Comparison of ENCODE assay signal across 8 cellular contexts in the genomic region with DNA sequence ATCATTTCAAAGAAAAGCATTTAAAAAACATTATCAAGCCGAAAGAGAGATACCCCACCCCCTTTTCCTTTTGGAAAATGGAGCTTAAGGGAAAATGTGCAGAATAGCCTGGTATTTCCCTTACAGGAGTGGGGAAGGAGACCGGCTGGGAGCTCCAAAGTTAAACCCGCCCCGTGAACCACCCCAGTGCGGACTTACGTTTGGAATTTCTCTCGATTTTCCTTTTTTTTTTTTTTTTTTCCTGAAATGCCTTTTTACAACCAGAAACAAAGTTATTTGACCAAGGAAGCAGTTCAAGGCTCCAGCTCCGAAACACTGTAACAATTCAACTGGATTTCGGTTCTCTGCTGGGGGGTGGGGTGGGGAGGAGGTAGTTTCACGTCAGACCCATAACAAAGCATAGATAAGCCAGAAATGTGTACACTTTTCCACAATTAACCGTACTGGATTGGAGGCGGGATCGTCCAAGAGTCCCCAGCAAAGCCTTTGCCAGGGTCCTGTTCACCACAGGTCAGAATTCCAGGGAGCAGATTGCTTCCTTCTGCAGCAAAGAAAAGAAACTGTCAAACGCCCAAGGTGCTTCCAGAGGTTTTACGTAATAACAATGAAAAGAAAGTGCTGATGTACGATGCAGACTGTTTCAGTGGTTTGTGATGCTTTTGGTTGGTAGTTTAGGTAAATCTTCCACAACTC. TPM values are rescaled to one million over a fixed set of nuclear protein-coding genes. Genes with fewer than 3 reads are reported as not detected.
A peak's percentile ranks its signal among the peaks of the same experiment; 100 is the strongest.
DNase-seq lines count a peak whose midpoint lies in the region; ATAC-seq and TF ChIP-seq lines count a peak whose summit lies in the region.

No MANE protein-coding gene starts in this region.

- H3K9ac ChIP-seq in KMS-11, result no peak overlapping the region

- ATAC-seq in CD4-positive, CD25-positive, alpha-beta regulatory T cell (ENCODE audit: low read depth in 2 of 2), result no peak
- no peak for ATAC-seq in memory B cell (ENCODE audit: low read depth)
- ATAC-seq in HG03139 (IDR thresholded peaks at IDR 0.05; ENCODE audit: unreplicated experiment), result no peak
- ATAC-seq in HG02798 (IDR thresholded peaks at IDR 0.05; ENCODE audit: poor library complexity, unreplicated experiment), result no peak
- ATAC-seq in HG03045 (IDR thresholded peaks at IDR 0.05; ENCODE audit: unreplicated experiment), result no peak

- no peak overlapping the region for H3K27ac ChIP-seq in CD4-positive, CD25-positive, alpha-beta regulatory T cell (ENCODE audit: insufficient read depth, low read length, poor library complexity, severe bottlenecking)
- H3K27ac ChIP-seq in KMS-11, result no peak overlapping the region

- peaks cover 61% of the 10 kb centered on the region for H3K27me3 ChIP-seq in CD4-positive, CD25-positive, alpha-beta regulatory T cell (ENCODE audit: control insufficient read depth, insufficient read depth, low read length)
- peaks cover 50% of the 10 kb centered on the region for H3K27me3 ChIP-seq in KMS-11 (ENCODE audit: insufficient read depth, low read depth)

- peaks cover 39% of the 10 kb centered on the region for H3K4me1 ChIP-seq in CD4-positive, CD25-positive, alpha-beta regulatory T cell (ENCODE audit: control insufficient read depth, insufficient read depth, low read length, poor library complexity, severe bottlenecking)
- H3K4me1 ChIP-seq in KMS-11 (ENCODE audit: low read depth, poor library complexity, severe bottlenecking), result peaks cover 44% of the 10 kb centered on the region

- no peak for DNase-seq in CD4-positive, CD25-positive, alpha-beta regulatory T cell
- peak in 1 of 2 donors; percentile 77 for DNase-seq in cardiac fibroblast (ENCODE audit: low read depth in 2 of 2)
- no peak for DNase-seq in memory B cell (ENCODE audit: low spot score in 2 of 2)
- no peak for DNase-seq in putamen (ENCODE audit: low spot score)

- no peaks in the 10 kb centered on the region for H3K9me3 Mint-ChIP-seq in CD4-positive, CD25-positive, alpha-beta regulatory T cell
- no peaks in the 10 kb centered on the region for H3K9me3 Mint-ChIP-seq in memory B cell

- H3K9me3 ChIP-seq in CD4-positive, CD25-positive, alpha-beta regulatory T cell (ENCODE audit: control insufficient read depth in 2 of 2, low read length in 2 of 2), result no peaks in the 10 kb centered on the region

- H3K4me3 ChIP-seq in CD4-positive, CD25-positive, alpha-beta regulatory T cell (ENCODE audit: low read depth, low read length), result peak overlapping the region; percentile 73
- no peak overlapping the region for H3K4me3 ChIP-seq in KMS-11 (IDR thresholded peaks at IDR 0.05; ENCODE audit: insufficient read depth, low read depth, low read length)
- peak overlapping the region; percentile 35 to 51 for H3K4me3 ChIP-seq in cardiac fibroblast (replicated peaks in 1 of 2; ENCODE audit: low read depth in 2 of 2, low read length in 2 of 2)

- H4K20me1 ChIP-seq in KMS-11 (ENCODE audit: insufficient read depth), result no peaks in the 10 kb centered on the region

- H3K27ac Mint-ChIP-seq in CD4-positive, CD25-positive, alpha-beta regulatory T cell, result peak overlapping the region in 1 of 3 donors; percentile 48
- peak overlapping the region; percentile 75 for H3K27ac Mint-ChIP-seq in memory B cell

- H3K36me3 Mint-ChIP-seq in CD4-positive, CD25-positive, alpha-beta regulatory T cell, result no peaks in the 10 kb centered on the region
- H3K36me3 Mint-ChIP-seq in memory B cell, result no peaks in the 10 kb centered on the region

- H3K4me1 Mint-ChIP-seq in CD4-positive, CD25-positive, alpha-beta regulatory T cell, result peaks cover 23 to 41% (median 34%) of the 10 kb centered on the region in 4 donors
- H3K4me1 Mint-ChIP-seq in memory B cell, result peaks cover 20% of the 10 kb centered on the region

- TF ChIP-seq CTCF in KMS-11 (conservative IDR thresholded peaks at IDR 0.05; ENCODE audit: low read depth, low read length) (no peak), cardiac fibroblast (IDR thresholded peaks at IDR 0.05; ENCODE audit: low read depth, low read length) (no peak)

- no peaks in the 10 kb centered on the region for H3K79me2 ChIP-seq in KMS-11 (ENCODE audit: insufficient read depth, low read depth)

- H3K36me3 ChIP-seq in CD4-positive, CD25-positive, alpha-beta regulatory T cell (ENCODE audit: control insufficient read depth, insufficient read depth, low read length), result no peaks in the 10 kb centered on the region
- no peaks in the 10 kb centered on the region for H3K36me3 ChIP-seq in KMS-11 (ENCODE audit: insufficient read depth)

- peaks cover 84% of the 10 kb centered on the region for H3K27me3 Mint-ChIP-seq in CD4-positive, CD25-positive, alpha-beta regulatory T cell
- peaks cover 23% of the 10 kb centered on the region for H3K27me3 Mint-ChIP-seq in memory B cell

- H2AFZ ChIP-seq in KMS-11 (ENCODE audit: low read depth), result no peak overlapping the region

- peak overlapping the region; percentile 79 to 93 (median 85) for H3K4me3 Mint-ChIP-seq in CD4-positive, CD25-positive, alpha-beta regulatory T cell
- no peak overlapping the region for H3K4me3 Mint-ChIP-seq in memory B cell

- peak overlapping the region; percentile 94 for H3K4me2 ChIP-seq in KMS-11

RNA-seq across cellular contexts. Expression of gene SKIDA1, which starts 6.7 kb away (rescaled TPM):
- 0.10 TPM for total RNA-seq in CD4-positive, CD25-positive, alpha-beta regulatory T cell
- polyA plus RNA-seq in CD4-positive, CD25-positive, alpha-beta regulatory T cell, result not detected

RNA-seq across cellular contexts. Expression of gene MLLT10, which starts 15.3 kb away (rescaled TPM):
- 81.9 TPM for total RNA-seq in CD4-positive, CD25-positive, alpha-beta regulatory T cell
- polyA plus RNA-seq in CD4-positive, CD25-positive, alpha-beta regulatory T cell, result 1 to 10 TPM; 5.8 to 9.3 (median 8.0) TPM
